Comparison of ENCODE assay signal across 13 cellular contexts in the genomic region with DNA sequence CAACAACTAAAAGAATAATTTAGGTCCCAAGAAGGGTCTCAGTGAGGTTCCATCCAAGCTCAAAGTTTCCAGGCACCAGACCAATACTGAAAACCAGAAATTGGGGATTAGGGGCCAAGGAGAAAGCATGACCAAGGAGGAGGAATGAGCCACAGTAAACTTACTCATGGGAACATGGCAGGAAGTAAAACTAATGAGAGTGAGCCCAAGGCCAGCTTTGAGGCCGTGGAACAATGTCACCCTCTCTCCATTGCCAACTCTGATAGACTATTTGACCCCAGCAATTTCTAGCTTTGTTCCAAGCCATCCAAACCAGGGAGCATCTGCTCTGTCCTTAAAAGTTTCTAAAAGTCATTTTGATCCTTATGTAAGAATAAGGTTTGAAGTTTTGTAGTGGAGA.
DNase-seq lines count a peak whose midpoint lies in the region; ATAC-seq and TF ChIP-seq lines count a peak whose summit lies in the region.
"Had no signal": no experiment of that assay in that cellular context is flagged by ENCODE, and none has a peak within 500 bp of the region (broad histone marks: within the 10 kb centered on the region; RNA-seq: fewer than 3 reads in every experiment).

No MANE protein-coding gene starts in this region.

- no peaks in the 10 kb centered on the region for H3K36me3 Mint-ChIP-seq in nephron (ENCODE audit: low read depth)
- H3K36me3 Mint-ChIP-seq: CD4-positive, CD25-positive, alpha-beta regulatory T cell had no signal

- no peak for TF ChIP-seq CTCF in nephron (IDR thresholded peaks at IDR 0.05; ENCODE audit: unreplicated experiment in 3 of 3)
- TF ChIP-seq CTCF in thoracic aorta (IDR thresholded peaks at IDR 0.05) = no peak

- ATAC-seq in right cardiac atrium (no peak), Right ventricle myocardium superior (ENCODE audit: poor library complexity) (no peak), thoracic aorta (ENCODE audit: insufficient number of reproducible peaks, low FRiP score, low read depth) (no peak)

- H3K4me3 ChIP-seq in right cardiac atrium (ENCODE audit: low read length) = no peak overlapping the region
- no peak overlapping the region for H3K4me3 ChIP-seq in thoracic aorta
- H3K4me3 ChIP-seq in effector memory CD4-positive, alpha-beta T cell (ENCODE audit: insufficient read depth, low read depth, low read length, poor library complexity, severe bottlenecking) = no peak overlapping the region
- H3K4me3 ChIP-seq: BLaER1 treated with 17β-estradiol and CSF1 and Interleukin-3, amounts not matched to agents 10 nM and 100 nM; HAP-1 had no signal

- peaks cover 54% of the 10 kb centered on the region for H3K4me1 Mint-ChIP-seq in nephron
- H3K4me1 Mint-ChIP-seq: CD4-positive, CD25-positive, alpha-beta regulatory T cell had no signal

- no peak for DNase-seq in right cardiac atrium
- DNase-seq in Right ventricle myocardium superior = no peak
- no peak for DNase-seq in thoracic aorta (ENCODE audit: low spot score)
- no peak for DNase-seq in NCI-H774 (lab: John Stamatoyannopoulos, UW)
- DNase-seq in effector memory CD4-positive, alpha-beta T cell = no peak
- no peak for DNase-seq in activated CD4-positive, CD25-positive, alpha-beta regulatory T cell treated with anti-CD3 and anti-CD28 coated beads, Interleukin-2, amount 50 U/mL, for 72 hours
- DNase-seq: ACHN; CD4-positive, CD25-positive, alpha-beta regulatory T cell; DMS53; GF-D8 had no signal

- H3K9me3 ChIP-seq in right cardiac atrium (ENCODE audit: control insufficient read depth, low read length) (no peaks in the 10 kb centered on the region), thoracic aorta (no peaks in the 10 kb centered on the region)
- no peaks in the 10 kb centered on the region for H3K9me3 ChIP-seq in effector memory CD4-positive, alpha-beta T cell (ENCODE audit: control insufficient read depth, low read length)
- H3K9me3 ChIP-seq: BLaER1 treated with 17β-estradiol and CSF1 and Interleukin-3, amounts not matched to agents 10 nM and 100 nM; HAP-1 had no signal

- H3K9me3 Mint-ChIP-seq in nephron = no peaks in the 10 kb centered on the region

- H3K4me3 Mint-ChIP-seq in nephron = no peak overlapping the region
- H3K4me3 Mint-ChIP-seq: CD4-positive, CD25-positive, alpha-beta regulatory T cell had no signal

- 23% methylated on average over 1 of the region's 1 CpG for WGBS in right cardiac atrium

- H3K36me3 ChIP-seq in thoracic aorta = no peaks in the 10 kb centered on the region
- H3K36me3 ChIP-seq in effector memory CD4-positive, alpha-beta T cell (ENCODE audit: control insufficient read depth, insufficient read depth, low read length) = no peaks in the 10 kb centered on the region
- H3K36me3 ChIP-seq: BLaER1 treated with 17β-estradiol and CSF1 and Interleukin-3, amounts not matched to agents 10 nM and 100 nM; HAP-1 had no signal

- peaks cover 9% of the 10 kb centered on the region for H3K4me1 ChIP-seq in right cardiac atrium (ENCODE audit: control insufficient read depth, insufficient read depth, low read length)
- peaks cover 20 to 45% of the 10 kb centered on the region in 2 donors for H3K4me1 ChIP-seq in thoracic aorta (ENCODE audit: control insufficient read depth in 1 of 2, low read depth in 2 of 2)
- no peaks in the 10 kb centered on the region for H3K4me1 ChIP-seq in effector memory CD4-positive, alpha-beta T cell (ENCODE audit: control insufficient read depth, insufficient read depth, low read length, poor library complexity, severe bottlenecking)
- H3K4me1 ChIP-seq: BLaER1 treated with 17β-estradiol and CSF1 and Interleukin-3, amounts not matched to agents 10 nM and 100 nM; HAP-1 had no signal

- H3K27ac ChIP-seq in right cardiac atrium (ENCODE audit: low read length) (peak overlapping the region; percentile 59), thoracic aorta (peak overlapping the region; percentile 2 to 33)
- no peak overlapping the region for H3K27ac ChIP-seq in effector memory CD4-positive, alpha-beta T cell (ENCODE audit: insufficient read depth, low read length, poor library complexity, severe bottlenecking)
- H3K27ac ChIP-seq: BLaER1 treated with 17β-estradiol and CSF1 and Interleukin-3, amounts not matched to agents 10 nM and 100 nM had no signal

- H3K27me3 ChIP-seq in right cardiac atrium (ENCODE audit: control insufficient read depth, insufficient read depth) (no peaks in the 10 kb centered on the region), thoracic aorta (replicated peaks; ENCODE audit: insufficient read depth) (no peaks in the 10 kb centered on the region)
- no peaks in the 10 kb centered on the region for H3K27me3 ChIP-seq in effector memory CD4-positive, alpha-beta T cell (replicated peaks; ENCODE audit: control insufficient read depth, insufficient read depth, low read length, poor library complexity, severe bottlenecking)
- H3K27me3 ChIP-seq: BLaER1 treated with 17β-estradiol and CSF1 and Interleukin-3, amounts not matched to agents 10 nM and 100 nM had no signal

- peaks cover 3% of the 10 kb centered on the region for H3K27me3 Mint-ChIP-seq in nephron (ENCODE audit: low read depth)

- H3K27ac Mint-ChIP-seq in nephron = peak overlapping the region in 2 of 3 experiments; percentile 14 to 68
- H3K27ac Mint-ChIP-seq: CD4-positive, CD25-positive, alpha-beta regulatory T cell had no signal

- intact Hi-C loops in right cardiac atrium (cut with DNase I) = loop anchor here in 1 of 4 donors (10.0 kb wide), 3 partner anchors 250 to 1150 kb away; partner anchors contain the start of gene ZNF503
- intact Hi-C loops in Right ventricle myocardium superior (cut with DNase I) = loop anchor here (10.0 kb wide), 1 partner anchor 430 kb away; no protein-coding TSS in a partner anchor
